Comparison of ENCODE assay signal across 8 cellular contexts in the genomic region with DNA sequence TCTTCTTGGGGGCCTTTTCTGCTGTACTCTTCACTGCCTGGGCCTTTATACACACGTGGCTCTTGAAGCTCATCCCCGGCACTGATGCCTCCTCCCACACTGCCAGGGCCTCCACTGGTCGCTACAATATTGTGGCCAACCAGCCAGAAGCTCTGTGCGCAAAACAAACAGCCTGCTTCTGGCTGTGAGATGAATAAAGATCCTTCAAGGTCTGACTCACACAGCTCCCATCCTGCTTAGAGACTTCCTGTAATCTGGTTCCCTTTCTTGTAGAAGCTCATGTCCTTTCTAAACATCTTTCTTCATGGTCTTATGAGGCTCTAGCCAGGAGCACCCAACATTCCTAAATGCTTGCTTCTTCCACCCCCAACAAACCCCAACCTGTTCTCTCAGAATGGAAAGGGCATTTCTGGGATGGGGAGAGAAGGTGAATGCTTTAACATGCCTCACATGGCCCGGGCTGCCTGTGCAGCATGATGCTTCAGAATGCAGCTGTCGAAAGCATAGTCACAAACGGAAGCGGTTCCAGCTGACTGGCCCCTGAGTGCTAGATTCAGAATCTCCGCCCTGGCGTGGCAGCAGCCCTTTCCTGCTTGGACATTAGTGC. TPM values are rescaled to one million over a fixed set of nuclear protein-coding genes. Genes with fewer than 3 reads are reported as not detected.
A peak's percentile ranks its signal among the peaks of the same experiment; 100 is the strongest.
DNase-seq lines count a peak whose midpoint lies in the region; ATAC-seq and TF ChIP-seq lines count a peak whose summit lies in the region.

No MANE protein-coding gene starts in this region.

- no peaks in the 10 kb centered on the region for H3K27me3 Mint-ChIP-seq in activated B cell treated with CpG ODN at 0.5 μM for 24 hours

- peak overlapping the region; percentile 51 to 74 for H3K27ac ChIP-seq in ovary

- no peaks in the 10 kb centered on the region for H3K27me3 ChIP-seq in ovary

- no peaks in the 10 kb centered on the region for H3K9me3 Mint-ChIP-seq in activated B cell treated with CpG ODN at 0.5 μM for 24 hours

- no peak for TF ChIP-seq CTCF in activated B cell treated with CpG ODN at 0.5 μM for 24 hours (IDR thresholded peaks at IDR 0.05)
- no peak for TF ChIP-seq CTCF in fibroblast of mammary gland (conservative IDR thresholded peaks at IDR 0.05; ENCODE audit: control insufficient read depth, insufficient read depth, low read depth, low read length)
- TF ChIP-seq CTCF in ovary (IDR thresholded peaks at IDR 0.05): no peak

- peak overlapping the region; percentile 99 for H3K27ac Mint-ChIP-seq in activated B cell treated with CpG ODN at 0.5 μM for 24 hours

- DNase-seq in NCI-H146 (lab: John Stamatoyannopoulos, UW) (peak; percentile 11), NCI-H146 treated with DMSO at 0.1 percent for 48 hours (lab: John Stamatoyannopoulos, UW; ENCODE audit: unreplicated experiment) (no peak), activated B cell treated with CpG ODN at 0.5 μM for 24 hours (peak; percentile 60), fibroblast of mammary gland (ENCODE audit: low read depth) (peak; percentile 87), ovary (peak; percentile 73 to 79 (median 75)), SW 1271 (lab: John Stamatoyannopoulos, UW) (no peak)

- no peaks in the 10 kb centered on the region for H3K9me3 ChIP-seq in ovary

- TF ChIP-seq EP300 in Ishikawa (IDR thresholded peaks at IDR 0.05; ENCODE audit: borderline replicate concordance) (no peak), ovary (IDR thresholded peaks at IDR 0.05) (no peak)

- POLR2A ChIA-PET in activated B cell treated with CpG ODN at 0.5 μM for 24 hours (lab: Charles Lee): interaction anchor here (0.5 to 3.8 kb wide), 14 partner anchors 8 to 1919 kb away, joined by 3 to 72 read pairs (median 4); partner anchors contain the start of genes EEF1B2, INO80D, KLF7 and METTL21A

- peaks cover 46% of the 10 kb centered on the region for H3K4me1 ChIP-seq in ovary (ENCODE audit: insufficient read depth)

- peak; percentile 96 for ATAC-seq in GM21529 (IDR thresholded peaks at IDR 0.05; ENCODE audit: unreplicated experiment)
- peak; percentile 95 for ATAC-seq in activated B cell treated with CpG ODN at 0.5 μM for 24 hours (ENCODE audit: low read depth)

- no peak overlapping the region for H3K4me3 ChIP-seq in fibroblast of mammary gland (ENCODE audit: control insufficient read depth, low read depth, low read length)
- no peak overlapping the region for H3K4me3 ChIP-seq in ovary

- CTCF ChIA-PET in activated B cell treated with CpG ODN at 0.5 μM for 24 hours (lab: Charles Lee): interaction anchor here (1.0 to 2.2 kb wide), 6 partner anchors 11 to 31 kb away, joined by 3 to 16 read pairs (median 12); partner anchors contain the start of gene NRP2

- no peaks in the 10 kb centered on the region for H3K36me3 ChIP-seq in ovary

- TF ChIP-seq POLR2A in ovary (IDR thresholded peaks at IDR 0.05): no peak

- intact Hi-C loops in activated B cell treated with CpG ODN at 0.5 μM for 24 hours (cut with micrococcal nuclease) (loop anchor here (1.0 to 10.0 kb wide), 8 partner anchors 9 to 1918 kb away; partner anchors contain the start of genes EEF1B2, INO80D, KLF7 and METTL21A), ovary (cut with DNase I) (no loop called here)

- 17 to 30% (median 18%) methylated on average over 10 of the region's 10 CpGs for WGBS in ovary, 3 donors

- TF ChIP-seq RAD21 in Ishikawa (IDR thresholded peaks at IDR 0.05; ENCODE audit: low read depth): no peak

- peak overlapping the region; percentile 65 for H3K4me3 Mint-ChIP-seq in activated B cell treated with CpG ODN at 0.5 μM for 24 hours

- H3K4me1 Mint-ChIP-seq in activated B cell treated with CpG ODN at 0.5 μM for 24 hours: peaks cover 63% of the 10 kb centered on the region

- H3K36me3 Mint-ChIP-seq in activated B cell treated with CpG ODN at 0.5 μM for 24 hours (ENCODE audit: low read depth): no peaks in the 10 kb centered on the region

TF ChIP-seq in Ishikawa, 13 proteins besides CTCF, POLR2A, EP300 and RAD21:
- no peak for TF ChIP-seq EGR1 (IDR thresholded peaks at IDR 0.05)
- TF ChIP-seq, protein P1, sequence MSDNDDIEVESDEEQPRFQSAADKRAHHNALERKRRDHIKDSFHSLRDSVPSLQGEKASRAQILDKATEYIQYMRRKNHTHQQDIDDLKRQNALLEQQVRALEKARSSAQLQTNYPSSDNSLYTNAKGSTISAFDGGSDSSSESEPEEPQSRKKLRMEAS (IDR thresholded peaks at IDR 0.05): peak; percentile 54; the same call in 1 of the 2 replicates
- TF ChIP-seq TCF12 (IDR thresholded peaks at IDR 0.05; ENCODE audit: low read depth): 0 out of 2 replicates have a peak, but pooled peaks have one; percentile 35
TF ChIP-seq in Ishikawa: peak in this region for 2.

RNA-seq across cellular contexts. Expression of gene NRP2, which starts 24.6 kb away (rescaled TPM):
- total RNA-seq in activated B cell treated with CpG ODN at 0.5 μM for 24 hours (8.1 and 10.2 TPM in 2 replicates), ovary (100 to 1,000 TPM in 5 of 7 donors, 10 to 100 TPM in 2; 47.9 to 143 (median 106) TPM)
- polyA plus RNA-seq in ovary: 100 to 1,000 TPM in 1 of 2 donors, 10 to 100 TPM in 1; 72.7 to 111 TPM

Comparison
In these comparisons a context has a peak if more than half of its experiments do, and no peak if none do; other contexts are left out.
1. DNase-seq: peak in NCI-H146 (single experiment), activated B cell treated with CpG ODN at 0.5 μM for 24 hours (single experiment), fibroblast of mammary gland (single experiment) and ovary (5 of 5); none in NCI-H146 treated with DMSO at 0.1 percent for 48 hours (single experiment) and SW 1271 (0 of 2).